In the genomic region with DNA sequence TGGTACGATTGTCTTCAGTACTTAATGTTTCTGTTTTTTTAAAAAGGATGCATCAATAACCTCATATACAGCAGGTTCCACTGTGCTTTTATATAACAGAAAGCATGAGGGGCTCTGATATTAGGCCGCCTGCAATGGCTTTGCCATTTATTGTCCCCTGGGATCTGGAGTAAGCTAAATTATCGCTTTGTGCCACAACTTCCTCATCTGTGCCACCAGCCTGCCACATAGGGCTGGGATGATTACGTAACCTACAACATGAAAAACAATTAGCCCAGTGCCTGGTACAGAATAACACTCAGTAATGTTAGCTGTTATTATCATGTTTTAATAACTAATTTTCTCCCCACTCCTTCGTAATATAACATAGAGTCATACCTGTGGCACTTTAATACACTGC, we compare ENCODE assay signal across 11 cellular contexts.
DNase-seq lines count a peak whose midpoint lies in the region; ATAC-seq, FAIRE-seq and TF ChIP-seq lines count a peak whose summit lies in the region.
"Had no signal": no experiment of that assay in that cellular context is flagged by ENCODE, and none has a peak within 500 bp of the region (broad histone marks: within the 10 kb centered on the region; RNA-seq: fewer than 3 reads in every experiment).

No MANE protein-coding gene starts in this region.

- peaks cover 21% of the 10 kb centered on the region for H3K27me3 Mint-ChIP-seq in activated B cell treated with CpG ODN at 0.5 μM for 24 hours
- peaks cover 12% of the 10 kb centered on the region for H3K27me3 Mint-ChIP-seq in memory B cell

- no peaks in the 10 kb centered on the region for H3K9me3 Mint-ChIP-seq in activated B cell treated with CpG ODN at 0.5 μM for 24 hours
- H3K9me3 Mint-ChIP-seq in memory B cell, result no peaks in the 10 kb centered on the region
- H3K9me3 Mint-ChIP-seq: activated naive CD8-positive, alpha-beta T cell treated with anti-CD3 and anti-CD28 coated beads for 36 hours had no signal

- CTCF ChIA-PET in activated B cell treated with CpG ODN at 0.5 μM for 24 hours (lab: Charles Lee), result interaction anchor here (0.6 to 3.1 kb wide), 2 partner anchors 56 to 180 kb away, joined by 3 to 10 read pairs; no protein-coding TSS in a partner anchor

- intact Hi-C loops in activated B cell treated with CpG ODN at 0.5 μM for 24 hours (cut with micrococcal nuclease), result loop anchor here (2.0 to 10.0 kb wide), 2 partner anchors 14 to 454 kb away; no protein-coding TSS in a partner anchor

- H3K27ac Mint-ChIP-seq in activated B cell treated with CpG ODN at 0.5 μM for 24 hours (no peak overlapping the region), memory B cell (peak overlapping the region; percentile 48)
- H3K27ac Mint-ChIP-seq: activated naive CD8-positive, alpha-beta T cell treated with anti-CD3 and anti-CD28 coated beads for 36 hours had no signal

- H3K4me1 Mint-ChIP-seq in activated B cell treated with CpG ODN at 0.5 μM for 24 hours, result peaks cover 28% of the 10 kb centered on the region
- peaks cover 22% of the 10 kb centered on the region for H3K4me1 Mint-ChIP-seq in memory B cell

- TF ChIP-seq POLR2A in H54 (IDR thresholded peaks at IDR 0.05; ENCODE audit: low read depth, low read length), result no peak

- DNase-seq in Ammon's horn (ENCODE audit: low spot score) (peak; percentile 91), MV-4-11 (lab: John Stamatoyannopoulos, UW) (peak; percentile 85), activated B cell treated with CpG ODN at 0.5 μM for 24 hours (no peak), memory B cell (ENCODE audit: low spot score in 2 of 2) (peak in 1 of 2 donors; percentile 49), 8988T (no peak), H54 (ENCODE audit: insufficient read length, low spot score) (no peak), OCI-M2 (lab: John Stamatoyannopoulos, UW; ENCODE audit: unreplicated experiment) (no peak)
- DNase-seq: activated naive CD8-positive, alpha-beta T cell treated with anti-CD3 and anti-CD28 coated beads for 36 hours; DND-41; ovary had no signal

- H3K36me3 Mint-ChIP-seq in activated B cell treated with CpG ODN at 0.5 μM for 24 hours (ENCODE audit: low read depth), result no peaks in the 10 kb centered on the region
- no peaks in the 10 kb centered on the region for H3K36me3 Mint-ChIP-seq in memory B cell

- no peak for TF ChIP-seq CTCF in activated B cell treated with CpG ODN at 0.5 μM for 24 hours (IDR thresholded peaks at IDR 0.05)

- POLR2A ChIA-PET in activated B cell treated with CpG ODN at 0.5 μM for 24 hours (lab: Charles Lee), result no interaction called here

- H3K4me3 Mint-ChIP-seq in activated B cell treated with CpG ODN at 0.5 μM for 24 hours (no peak overlapping the region), memory B cell (no peak overlapping the region)
- H3K4me3 Mint-ChIP-seq: activated naive CD8-positive, alpha-beta T cell treated with anti-CD3 and anti-CD28 coated beads for 36 hours had no signal

- ATAC-seq in activated B cell treated with CpG ODN at 0.5 μM for 24 hours (ENCODE audit: low read depth) (peak; percentile 71), memory B cell (ENCODE audit: low read depth) (peak; percentile 86), GM18517 (IDR thresholded peaks at IDR 0.05; ENCODE audit: unreplicated experiment) (no peak)

- FAIRE-seq in H54 (lab: Jason Lieb, UNC), result no peak

Comparison
In these comparisons a context has a peak if more than half of its experiments do, and no peak if none do; other contexts are left out.
1. DNase-seq: peak in Ammon's horn (single experiment) and MV-4-11 (single experiment); none in activated B cell treated with CpG ODN at 0.5 μM for 24 hours (single experiment), 8988T (single experiment), H54 (single experiment) and OCI-M2 (single experiment).